In the genomic region with DNA sequence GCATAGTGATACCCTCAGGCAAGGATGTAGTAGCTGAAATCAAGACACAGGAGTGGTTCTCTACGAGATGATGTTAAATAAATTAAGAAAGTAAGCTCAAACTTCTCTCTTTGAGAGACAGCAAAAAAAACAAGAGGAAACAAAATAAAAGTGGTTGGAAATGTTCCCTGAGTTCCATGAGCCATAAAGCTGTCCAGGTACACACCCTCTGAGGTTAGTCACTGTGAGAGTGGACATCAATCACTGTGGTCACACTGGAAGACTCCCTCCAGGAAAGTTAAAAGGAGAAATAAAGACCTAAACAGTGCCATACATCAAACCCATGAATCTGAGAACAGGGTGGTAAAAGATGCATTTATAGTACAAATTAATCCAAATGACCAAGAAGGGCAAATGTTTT, we compare ENCODE assay signal across 8 cellular contexts.
DNase-seq lines count a peak whose midpoint lies in the region; ATAC-seq, FAIRE-seq and TF ChIP-seq lines count a peak whose summit lies in the region.
"Not testable (repeated sequence)": the region's sequence is repeated elsewhere in the genome, so short reads cannot be mapped to it uniquely, and the experiment has no call there.

No MANE protein-coding gene starts in this region.

- not testable (repeated sequence) for H3F3A ChIP-seq in PC-3 (ENCODE audit: low read length, unreplicated experiment)

- not testable (repeated sequence) for H3K4me3 ChIP-seq in PC-3 (ENCODE audit: low read length); astrocyte (ENCODE audit: insufficient read depth, low read depth, low read length); bronchial epithelial cell (ENCODE audit: low read depth, low read length)

- TF ChIP-seq POLR2A in GM12891 (IDR thresholded peaks at IDR 0.05; ENCODE audit: low read depth, low read length); GM12892 (IDR thresholded peaks at IDR 0.05; ENCODE audit: low read depth, low read length); H54 (IDR thresholded peaks at IDR 0.05; ENCODE audit: low read depth, low read length): not testable (repeated sequence)

- not testable (repeated sequence) for H3K9me3 ChIP-seq in PC-3 (ENCODE audit: low read length); astrocyte (ENCODE audit: insufficient read depth, low read depth, low read length)

- not testable (repeated sequence) for H2AFZ ChIP-seq in PC-3 (ENCODE audit: low read length); astrocyte (ENCODE audit: low read depth, low read length)

- not testable (repeated sequence) for BruUV-seq in PC-3 (replicated peaks; lab: Mats Ljungman, UMichigan)

- not testable (repeated sequence) for H3K27ac ChIP-seq in PC-3 (ENCODE audit: low read length); astrocyte (ENCODE audit: low read depth, low read length)

- not testable (repeated sequence) for H3K36me3 Mint-ChIP-seq in astrocyte (ENCODE audit: low read depth, unreplicated experiment)

- not testable (repeated sequence) for H4K20me1 ChIP-seq in PC-3 (ENCODE audit: low read length); astrocyte (ENCODE audit: insufficient read depth, low read length)

- H3K9ac ChIP-seq in PC-3 (ENCODE audit: low read length); astrocyte (ENCODE audit: low read length): not testable (repeated sequence)

- POLR2A ChIA-PET in PC-3 (lab: Charles Lee; ENCODE audit: unreplicated experiment): not testable (repeated sequence)

- H3K4me1 Mint-ChIP-seq in astrocyte (ENCODE audit: low read depth, unreplicated experiment): not testable (repeated sequence)

- intact Hi-C loops in PC-3 (cut with micrococcal nuclease): not testable (repeated sequence)

- not testable (repeated sequence) for H3K4me1 ChIP-seq in PC-3 (ENCODE audit: insufficient read depth, low read length); astrocyte (ENCODE audit: insufficient read depth, low read length)

- H3K4me2 ChIP-seq in PC-3 (ENCODE audit: low read length); astrocyte (ENCODE audit: low read length): not testable (repeated sequence)

- CTCF ChIA-PET in PC-3 (lab: Charles Lee): not testable (repeated sequence)

- H3K27me3 ChIP-seq in PC-3 (ENCODE audit: low read length); astrocyte (ENCODE audit: insufficient read depth, low read length); bronchial epithelial cell (ENCODE audit: control insufficient read depth, insufficient read depth, low read length): not testable (repeated sequence)

- H3K27ac Mint-ChIP-seq in astrocyte (ENCODE audit: unreplicated experiment): not testable (repeated sequence)

- H3K4me3 Mint-ChIP-seq in astrocyte (ENCODE audit: unreplicated experiment): not testable (repeated sequence)

- not testable (repeated sequence) for TF ChIP-seq CTCF in PC-3 (conservative IDR thresholded peaks at IDR 0.05; ENCODE audit: low read depth, low read length); astrocyte (IDR thresholded peaks at IDR 0.05; ENCODE audit: insufficient read depth, low read depth, low read length); bronchial epithelial cell (IDR thresholded peaks at IDR 0.05; ENCODE audit: insufficient read depth, low read length, severe bottlenecking)

- ATAC-seq in PC-3: peak; percentile 56

- H3K9me3 Mint-ChIP-seq in astrocyte (ENCODE audit: unreplicated experiment): not testable (repeated sequence)

- H3K27me3 Mint-ChIP-seq in astrocyte (ENCODE audit: low read depth, unreplicated experiment): not testable (repeated sequence)

- not testable (repeated sequence) for H3K9me2 ChIP-seq in PC-3 (replicated peaks; ENCODE audit: low read length)

- H3K79me2 ChIP-seq in PC-3 (ENCODE audit: low read length); astrocyte (ENCODE audit: insufficient read depth, low read length): not testable (repeated sequence)

- peak; percentile 23 for FAIRE-seq in GM12891 (lab: Jason Lieb, UNC)
- FAIRE-seq in GM12892 (lab: Jason Lieb, UNC): peak; percentile 50
- peak; percentile 84 for FAIRE-seq in H54 (lab: Jason Lieb, UNC)
- peak; percentile 54 for FAIRE-seq in astrocyte (lab: Jason Lieb, UNC)
- peak; percentile 36 for FAIRE-seq in bronchial epithelial cell (lab: Jason Lieb, UNC)

- H3K36me3 ChIP-seq in PC-3 (ENCODE audit: low read depth, low read length); astrocyte (ENCODE audit: insufficient read depth, low read length); bronchial epithelial cell (ENCODE audit: control insufficient read depth, insufficient read depth, low read length): not testable (repeated sequence)

- DNase-seq in GM12891 (ENCODE audit: insufficient read length, low spot score); GM12892 (ENCODE audit: insufficient read length); H54 (ENCODE audit: insufficient read length, low spot score); PC-3; astrocyte (ENCODE audit: low read depth); bronchial epithelial cell (ENCODE audit: low read depth): not testable (repeated sequence)
- DNase-seq in left kidney (ENCODE audit: low read depth, low spot score) (peak; percentile 66), renal cortical epithelial cell (ENCODE audit: low read depth) (peak; percentile 4)
